In genomic region chr11:61581030-61581928, GRCh38 we compare ENCODE assay signal across 8 cellular contexts. TPM values are rescaled to one million over a fixed set of nuclear protein-coding genes. Genes with fewer than 3 reads are reported as not detected.
DNase-seq lines count a peak whose midpoint lies in the region; ATAC-seq and TF ChIP-seq lines count a peak whose summit lies in the region.

Gene SYT7, minus strand, starts transcription at chr11:61581076. Its CDS starts 256 bp downstream, at chr11:61580820.

- H3K9me3 ChIP-seq in thymus (ENCODE audit: control insufficient read depth): no peaks in the 10 kb centered on the region

- H3K27ac Mint-ChIP-seq in activated naive CD8-positive, alpha-beta T cell treated with anti-CD3 and anti-CD28 coated beads, Interleukin-2, amount 10 ng/mL, durations not matched to agents 7 days and 5 days: peak within 1 kb of the TSS; percentile 47
- no peak within 1 kb of the TSS for H3K27ac Mint-ChIP-seq in osteocyte (ENCODE audit: unreplicated experiment)

- TF ChIP-seq CTCF in GM10266 (IDR thresholded peaks at IDR 0.05; ENCODE audit: control insufficient read depth, insufficient read depth, low read depth, missing control alignments): peak; percentile 63
- peak; percentile 22 for TF ChIP-seq CTCF in osteocyte (IDR thresholded peaks at IDR 0.05)

- intact Hi-C loops in head of caudate nucleus (cut with DNase I): no loop called here

- H3K27ac ChIP-seq in thymus (ENCODE audit: low read depth): no peak within 1 kb of the TSS

- peak within 1 kb of the TSS; percentile 79 for H3K4me3 Mint-ChIP-seq in activated naive CD8-positive, alpha-beta T cell treated with anti-CD3 and anti-CD28 coated beads, Interleukin-2, amount 10 ng/mL, durations not matched to agents 7 days and 5 days
- peak within 1 kb of the TSS; percentile 75 for H3K4me3 Mint-ChIP-seq in osteocyte (ENCODE audit: unreplicated experiment)

- H3K27me3 ChIP-seq in thymus (ENCODE audit: control insufficient read depth, insufficient read depth): peaks cover 36% of the 10 kb centered on the region

- ATAC-seq in HG02759 (IDR thresholded peaks at IDR 0.05; ENCODE audit: unreplicated experiment): peak; percentile 86
- ATAC-seq in activated naive CD8-positive, alpha-beta T cell treated with anti-CD3 and anti-CD28 coated beads, Interleukin-2, amount 10 ng/mL, durations not matched to agents 7 days and 5 days (ENCODE audit: low read depth): peak; percentile 87

- H3K9me3 Mint-ChIP-seq in activated naive CD8-positive, alpha-beta T cell treated with anti-CD3 and anti-CD28 coated beads, Interleukin-2, amount 10 ng/mL, durations not matched to agents 7 days and 5 days: no peaks in the 10 kb centered on the region
- no peaks in the 10 kb centered on the region for H3K9me3 Mint-ChIP-seq in osteocyte (ENCODE audit: unreplicated experiment)

- peak within 1 kb of the TSS; percentile 63 for H3K4me3 ChIP-seq in thymus (ENCODE audit: low read length)

- H3K36me3 ChIP-seq in thymus (ENCODE audit: control insufficient read depth, insufficient read depth): no peaks in the 10 kb centered on the region

- peaks cover 5% of the 10 kb centered on the region for H3K4me1 Mint-ChIP-seq in activated naive CD8-positive, alpha-beta T cell treated with anti-CD3 and anti-CD28 coated beads, Interleukin-2, amount 10 ng/mL, durations not matched to agents 7 days and 5 days
- H3K4me1 Mint-ChIP-seq in osteocyte (ENCODE audit: unreplicated experiment): peaks cover 6% of the 10 kb centered on the region

- WGBS in thymus: under 1% methylated on average over 96 of the region's 96 CpGs

- POLR2A ChIA-PET in activated naive CD8-positive, alpha-beta T cell treated with anti-CD3 and anti-CD28 coated beads, Interleukin-2, amount 10 ng/mL, durations not matched to agents 7 days and 5 days (lab: Charles Lee): interaction anchor here (0.9 kb wide), 1 partner anchor 18 kb away, joined by 3 read pairs; no protein-coding TSS in a partner anchor

- H3K4me1 ChIP-seq in thymus (ENCODE audit: control insufficient read depth, insufficient read depth, low read length): peaks cover 5% of the 10 kb centered on the region

- H3K36me3 Mint-ChIP-seq in activated naive CD8-positive, alpha-beta T cell treated with anti-CD3 and anti-CD28 coated beads, Interleukin-2, amount 10 ng/mL, durations not matched to agents 7 days and 5 days: no peaks in the 10 kb centered on the region
- H3K36me3 Mint-ChIP-seq in osteocyte (ENCODE audit: unreplicated experiment): no peaks in the 10 kb centered on the region

- H3K27me3 Mint-ChIP-seq in activated naive CD8-positive, alpha-beta T cell treated with anti-CD3 and anti-CD28 coated beads, Interleukin-2, amount 10 ng/mL, durations not matched to agents 7 days and 5 days: peaks cover 51% of the 10 kb centered on the region
- H3K27me3 Mint-ChIP-seq in osteocyte (ENCODE audit: unreplicated experiment): peaks cover 58% of the 10 kb centered on the region

- DNase-seq in GM10266 (ENCODE audit: extremely low spot score): peak; percentile 97
- DNase-seq in NCI-H1105 treated with DMSO at 0.1 percent for 48 hours (lab: John Stamatoyannopoulos, UW): peak; percentile 89
- DNase-seq in SKM-1 treated with dmso at 0.1 percent for 144 hours (lab: John Stamatoyannopoulos, UW; ENCODE audit: unreplicated experiment): peak; percentile 77
- peak; percentile 98 for DNase-seq in activated naive CD8-positive, alpha-beta T cell treated with anti-CD3 and anti-CD28 coated beads, Interleukin-2, amount 10 ng/mL, durations not matched to agents 7 days and 5 days
- DNase-seq in head of caudate nucleus: peak; percentile 85 to 97 (median 93)
- peak; percentile 99 for DNase-seq in osteocyte (ENCODE audit: extremely low spot score, unreplicated experiment)

RNA-seq across cellular contexts. Expression of gene SYT7, which starts in this region (rescaled TPM):
- not detected for total RNA-seq in activated naive CD8-positive, alpha-beta T cell treated with anti-CD3 and anti-CD28 coated beads, Interleukin-2, amount 10 ng/mL, durations not matched to agents 7 days and 5 days
- total RNA-seq in osteocyte: 0.10 and 0.11 TPM in 2 replicates
- polyA plus RNA-seq in thymus: 1.3 TPM

Comparison
In these comparisons a context has a peak if more than half of its experiments do, and no peak if none do; other contexts are left out.
1. Peak in DNase-seq and ATAC-seq in activated naive CD8-positive, alpha-beta T cell treated with anti-CD3 and anti-CD28 coated beads, Interleukin-2, amount 10 ng/mL, durations not matched to agents 7 days and 5 days; RNA of the gene not detected or under 1 TPM.
2. Peak in DNase-seq in osteocyte; RNA of the gene not detected or under 1 TPM.